11 cellular contexts compared by ENCODE assay signal in genomic region chr5:127713083-127713482, GRCh38. TPM values are rescaled to one million over a fixed set of nuclear protein-coding genes. Genes with fewer than 3 reads are reported as not detected.
"Had no signal": no experiment of that assay in that cellular context is flagged by ENCODE, and none has a peak within 500 bp of the region (broad histone marks: within the 10 kb centered on the region; RNA-seq: fewer than 3 reads in every experiment).

No MANE protein-coding gene starts in this region.

RNA-seq across cellular contexts. Expression of gene CCDC192, which starts 9.9 kb away (rescaled TPM):
- total RNA-seq: natural killer cell treated with Interleukin-12 subunit alpha and Interleukin-12 subunit beta and Interleukin-15 and Interleukin-18, amount 100 ng/mL, for 72 hours; osteocyte; pancreas; posterior vena cava; prostate gland; pulmonary artery endothelial cell; right cardiac atrium; right lobe of liver; skeletal muscle tissue; thoracic aorta; vagina had no signal
